ENCODE assay signal across 25 cellular contexts in the genomic region with DNA sequence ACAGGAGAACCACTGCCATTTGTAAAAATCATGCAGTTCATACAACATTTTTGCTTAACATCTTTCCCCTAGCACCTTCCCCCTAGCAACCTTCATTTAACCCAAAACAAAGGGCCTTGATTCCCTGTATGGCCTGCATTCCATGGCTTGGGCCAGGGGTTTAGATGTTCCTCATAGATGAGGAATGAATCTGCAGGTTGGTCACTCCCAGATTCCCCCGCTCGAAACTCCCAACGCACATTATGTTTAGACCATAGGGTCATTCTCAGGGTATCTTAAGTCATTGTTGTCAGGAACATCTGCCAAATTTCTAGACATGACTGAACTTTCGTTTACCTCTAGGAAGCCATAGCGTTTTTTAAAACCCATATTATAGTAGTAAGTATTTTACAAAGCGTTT.
"Had no signal": no experiment of that assay in that cellular context is flagged by ENCODE, and none has a peak within 500 bp of the region (broad histone marks: within the 10 kb centered on the region; RNA-seq: fewer than 3 reads in every experiment).

No MANE protein-coding gene starts in this region.

- H3K27me3 Mint-ChIP-seq: stimulated activated memory B cell treated with anti-CD40 and anti-IgM and Interleukin-4, amounts not matched to agents 10 μg/mL and 1 μg/mL and 100 μg/mL, for 72 hours; stimulated activated naive CD8-positive, alpha-beta T cell treated with anti-CD3 and anti-CD28 coated beads, Interleukin-15, amount 100 ng/mL, for 72 hours had no signal

- H3K27me3 ChIP-seq: heart left ventricle, right lobe of liver, tibial nerve, upper lobe of left lung had no signal

- H3K27ac ChIP-seq: heart left ventricle, left ventricle myocardium inferior, parathyroid adenoma, psoas muscle, right lobe of liver, tibial nerve, upper lobe of left lung had no signal

- H3K4me1 ChIP-seq: psoas muscle, right lobe of liver, upper lobe of left lung had no signal

- DNase-seq: heart left ventricle; kidney; left ventricle myocardium inferior; midbrain; mucosa of descending colon; naive thymus-derived CD4-positive, alpha-beta T cell; nucleus accumbens; psoas muscle; right lobe of liver; stimulated activated CD4-positive, alpha-beta T cell treated with anti-CD3 and anti-CD28 coated beads, Interleukin-1b, Interleukin-23, amount 100 ng/mL, for 48 hours; stimulated activated CD4-positive, alpha-beta T cell treated with anti-CD3 and anti-CD28 coated beads, Interleukin-2, amount 100 ng/mL, for 48 hours; stimulated activated CD4-positive, alpha-beta T cell treated with anti-CD3 and anti-CD28 coated beads, Interleukin-4, amount 100 ng/mL, for 4 hours; stimulated activated CD8-positive, alpha-beta memory T cell treated with anti-CD3 and anti-CD28 coated beads, Interleukin-4, amount 100 ng/mL, for 48 hours; stimulated activated naive CD4-positive, alpha-beta T cell treated with Interleukin-2 at 50 U/mL for 16 hours; stimulated activated naive CD8-positive, alpha-beta T cell treated with anti-CD3 and anti-CD28 coated beads, Interleukin-15, amount 100 ng/mL, for 72 hours; substantia nigra; upper lobe of left lung had no signal

- H3K9me3 ChIP-seq: heart left ventricle, left ventricle myocardium inferior, mucosa of descending colon, psoas muscle, right lobe of liver, tibial nerve, upper lobe of left lung had no signal

- H3K27ac Mint-ChIP-seq: memory B cell; naive thymus-derived CD4-positive, alpha-beta T cell; natural killer cell treated with Interleukin-12 subunit alpha and Interleukin-12 subunit beta and Interleukin-15 and Interleukin-18, amount 100 ng/mL, for 72 hours; stimulated activated memory B cell treated with anti-CD40 and anti-IgM and Interleukin-4, amounts not matched to agents 10 μg/mL and 1 μg/mL and 100 μg/mL, for 72 hours; stimulated activated naive CD8-positive, alpha-beta T cell treated with anti-CD3 and anti-CD28 coated beads, Interleukin-15, amount 100 ng/mL, for 72 hours had no signal

- H3K36me3 ChIP-seq: heart left ventricle, left ventricle myocardium inferior, right lobe of liver, tibial nerve, upper lobe of left lung had no signal

- H3K36me3 Mint-ChIP-seq: memory B cell; naive thymus-derived CD4-positive, alpha-beta T cell; natural killer cell treated with Interleukin-12 subunit alpha and Interleukin-12 subunit beta and Interleukin-15 and Interleukin-18, amount 100 ng/mL, for 72 hours; stimulated activated memory B cell treated with anti-CD40 and anti-IgM and Interleukin-4, amounts not matched to agents 10 μg/mL and 1 μg/mL and 100 μg/mL, for 72 hours had no signal

- H3K4me3 Mint-ChIP-seq: memory B cell; naive thymus-derived CD4-positive, alpha-beta T cell; natural killer cell treated with Interleukin-12 subunit alpha and Interleukin-12 subunit beta and Interleukin-15 and Interleukin-18, amount 100 ng/mL, for 72 hours; neural crest cell; stimulated activated memory B cell treated with anti-CD40 and anti-IgM and Interleukin-4, amounts not matched to agents 10 μg/mL and 1 μg/mL and 100 μg/mL, for 72 hours; stimulated activated naive CD8-positive, alpha-beta T cell treated with anti-CD3 and anti-CD28 coated beads, Interleukin-15, amount 100 ng/mL, for 72 hours had no signal

- H3K9me3 Mint-ChIP-seq: memory B cell; naive thymus-derived CD4-positive, alpha-beta T cell; natural killer cell treated with Interleukin-12 subunit alpha and Interleukin-12 subunit beta and Interleukin-15 and Interleukin-18, amount 100 ng/mL, for 72 hours; stimulated activated memory B cell treated with anti-CD40 and anti-IgM and Interleukin-4, amounts not matched to agents 10 μg/mL and 1 μg/mL and 100 μg/mL, for 72 hours; stimulated activated naive CD8-positive, alpha-beta T cell treated with anti-CD3 and anti-CD28 coated beads, Interleukin-15, amount 100 ng/mL, for 72 hours had no signal

- H3K4me1 Mint-ChIP-seq: naive thymus-derived CD4-positive, alpha-beta T cell; stimulated activated memory B cell treated with anti-CD40 and anti-IgM and Interleukin-4, amounts not matched to agents 10 μg/mL and 1 μg/mL and 100 μg/mL, for 72 hours; stimulated activated naive CD8-positive, alpha-beta T cell treated with anti-CD3 and anti-CD28 coated beads, Interleukin-15, amount 100 ng/mL, for 72 hours had no signal

- ATAC-seq: heart left ventricle; naive thymus-derived CD4-positive, alpha-beta T cell; natural killer cell treated with Interleukin-12 subunit alpha and Interleukin-12 subunit beta and Interleukin-15 and Interleukin-18, amount 100 ng/mL, for 72 hours; psoas muscle; right lobe of liver; stimulated activated memory B cell treated with anti-CD40 and anti-IgM and Interleukin-4, amounts not matched to agents 10 μg/mL and 1 μg/mL and 100 μg/mL, for 72 hours; stimulated activated naive CD8-positive, alpha-beta T cell treated with anti-CD3 and anti-CD28 coated beads, Interleukin-15, amount 100 ng/mL, for 72 hours had no signal

- H3K4me3 ChIP-seq: heart left ventricle, left ventricle myocardium inferior, lung, mucosa of descending colon, psoas muscle, right lobe of liver, smooth muscle cell, tibial nerve, upper lobe of left lung had no signal
